ENCODE assay signal across 28 cellular contexts in the genomic region with DNA sequence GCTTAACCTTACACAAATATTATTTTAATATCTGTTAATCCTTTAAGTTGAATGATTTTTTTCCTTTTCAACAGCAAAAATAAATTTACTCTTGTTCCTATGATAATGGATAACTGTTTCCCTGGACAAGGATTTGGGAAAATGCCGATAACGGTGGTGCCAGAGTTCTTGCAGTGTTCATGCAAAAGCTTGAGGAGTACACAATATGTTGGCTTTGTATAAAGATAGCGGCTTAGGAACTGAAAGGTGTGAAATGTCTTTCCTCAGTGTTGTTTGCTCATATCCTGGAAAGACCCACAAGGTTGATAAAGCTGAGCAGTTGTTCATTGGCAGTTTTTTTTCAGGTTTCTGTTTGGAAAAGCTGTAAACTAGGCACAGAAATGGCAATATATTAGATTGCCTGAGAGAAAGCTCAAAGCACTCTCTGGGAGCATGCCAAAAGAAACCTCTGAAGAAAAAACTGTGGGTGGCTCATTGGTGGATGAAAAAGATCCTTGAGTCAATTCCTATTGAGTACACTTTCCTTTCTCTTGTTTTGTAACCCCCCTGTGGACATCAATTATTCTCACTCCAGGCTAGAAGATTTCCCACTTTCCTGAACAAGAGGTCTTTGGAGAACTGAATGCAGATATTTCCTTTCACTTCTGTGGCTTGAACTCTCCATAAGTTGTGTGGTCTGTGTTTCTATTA.
DNase-seq lines count a peak whose midpoint lies in the region; FAIRE-seq and TF ChIP-seq lines count a peak whose summit lies in the region.
"Had no signal": no experiment of that assay in that cellular context is flagged by ENCODE, and none has a peak within 500 bp of the region (broad histone marks: within the 10 kb centered on the region; RNA-seq: fewer than 3 reads in every experiment).

No MANE protein-coding gene starts in this region.

- H3K27me3 ChIP-seq in HUES48 (ENCODE audit: control insufficient read depth, insufficient read depth, low read length) (no peaks in the 10 kb centered on the region), iPS DF 6.9 (ENCODE audit: control insufficient read depth, insufficient read depth, low read length) (no peaks in the 10 kb centered on the region)
- H3K27me3 ChIP-seq: body of pancreas, colonic mucosa, foreskin keratinocyte, hepatocyte, spleen, suprapubic skin had no signal

- FAIRE-seq in kidney (lab: Jason Lieb, UNC) = no peak
- FAIRE-seq: endometrium, GM12878 had no signal

- intact Hi-C loops in kidney (cut with DNase I) = no loop called here

- H3K4me1 ChIP-seq in HUES48 (ENCODE audit: control insufficient read depth, insufficient read depth, low read length) (peaks cover 21% of the 10 kb centered on the region), iPS DF 6.9 (ENCODE audit: control insufficient read depth, insufficient read depth, low read length) (no peaks in the 10 kb centered on the region), kidney (ENCODE audit: control insufficient read depth in 1 of 2, insufficient read depth in 1 of 2, low read depth in 1 of 2, low read length in 2 of 2) (no peaks in the 10 kb centered on the region)
- H3K4me1 ChIP-seq: body of pancreas, colonic mucosa, foreskin keratinocyte, HAP-1, spleen, suprapubic skin had no signal

- H3K9ac ChIP-seq in HUES48 (ENCODE audit: low read depth, low read length) (no peak overlapping the region), kidney (ENCODE audit: low read length in 2 of 2) (no peak overlapping the region)

- H3K4me3 ChIP-seq in HUES48 (ENCODE audit: low read depth, low read length) (no peak overlapping the region), iPS DF 6.9 (ENCODE audit: low read length) (no peak overlapping the region), skeletal muscle cell (ENCODE audit: low read depth, low read length) (no peak overlapping the region), kidney (ENCODE audit: low read length in 2 of 2) (no peak overlapping the region)
- H3K4me3 ChIP-seq: body of pancreas, colonic mucosa, GM12878, HAP-1, hepatocyte, spleen, suprapubic skin had no signal

- H3K27ac ChIP-seq in HUES48 (ENCODE audit: low read depth, low read length) (peak overlapping the region; percentile 89), iPS DF 6.9 (ENCODE audit: low read length) (no peak overlapping the region), kidney (ENCODE audit: low read depth in 2 of 2, low read length in 2 of 2) (no peak overlapping the region)
- H3K27ac ChIP-seq: body of pancreas, colonic mucosa, foreskin keratinocyte, hepatocyte, spleen, suprapubic skin had no signal

- H3K9me3 ChIP-seq in HUES48 (ENCODE audit: control insufficient read depth, insufficient read depth, low read length) = no peaks in the 10 kb centered on the region
- H3K9me3 ChIP-seq in iPS DF 6.9 (ENCODE audit: control insufficient read depth, insufficient read depth, low read length) = no peaks in the 10 kb centered on the region
- H3K9me3 ChIP-seq in kidney (ENCODE audit: control insufficient read depth in 1 of 2, low read length in 2 of 2) = no peaks in the 10 kb centered on the region
- H3K9me3 ChIP-seq: body of pancreas, colonic mucosa, HAP-1, spleen, suprapubic skin had no signal

- DNase-seq in astrocyte of the hippocampus (ENCODE audit: low read depth, low spot score) (peak; percentile 67), iPS DF 6.9 (ENCODE audit: low read depth, low spot score) (peak; percentile 20), skeletal muscle cell (ENCODE audit: low read depth) (peak; percentile 44), NCI-H187 treated with DMSO at 0.1 percent for 48 hours (lab: John Stamatoyannopoulos, UW) (no peak), NCI-H2107 (lab: John Stamatoyannopoulos, UW) (no peak), kidney (no peak)
- DNase-seq in activated naive CD4-positive, alpha-beta T cell treated with anti-CD3 and anti-CD28 coated beads, Interleukin-2, amount 50 U/mL, for 16 hours = no peak
- DNase-seq: activated CD8-positive, alpha-beta T cell treated with anti-CD3 and anti-CD28 coated beads for 36 hours; activated naive CD4-positive, alpha-beta T cell treated with anti-CD3 and anti-CD28 coated beads, Interleukin-2, amount 10 ng/mL, durations not matched to agents 7 days and 5 days; activated T-cell treated with anti-CD3 and anti-CD28 coated beads, Interleukin-2, amount 50 U/mL, for 48 hours; body of pancreas; CD4-positive, CD25-positive, alpha-beta regulatory T cell; colonic mucosa; DMS153; foreskin keratinocyte; kidney glomerular epithelial cell; mammary epithelial cell; naive thymus-derived CD8-positive, alpha-beta T cell; NCI-H187; NCI-H526 treated with DMSO at 0.1 percent for 48 hours; SHP77; spleen had no signal

- no peak for TF ChIP-seq CTCF in kidney (IDR thresholded peaks at IDR 0.05; ENCODE audit: borderline replicate concordance, extremely low read depth, insufficient read depth)

- H3K36me3 ChIP-seq in HUES48 (ENCODE audit: control insufficient read depth, insufficient read depth, low read length) = no peaks in the 10 kb centered on the region
- no peaks in the 10 kb centered on the region for H3K36me3 ChIP-seq in iPS DF 6.9 (ENCODE audit: control insufficient read depth, insufficient read depth, low read length)
- H3K36me3 ChIP-seq in kidney (ENCODE audit: control insufficient read depth in 1 of 2, insufficient read depth in 2 of 2, low read length in 2 of 2) = no peaks in the 10 kb centered on the region
- H3K36me3 ChIP-seq: colonic mucosa, HAP-1, spleen, suprapubic skin had no signal

- WGBS in iPS DF 6.9 (ENCODE audit: insufficient coverage, insufficient read length) = no CpG with 5 or more reads among the region's 3 CpGs

Comparison
In these comparisons a context has a peak if more than half of its experiments do, and no peak if none do; other contexts are left out.
1. DNase-seq: peak in astrocyte of the hippocampus (single experiment), iPS DF 6.9 (single experiment) and skeletal muscle cell (single experiment); none in NCI-H187 treated with DMSO at 0.1 percent for 48 hours (single experiment), NCI-H2107 (single experiment), activated naive CD4-positive, alpha-beta T cell treated with anti-CD3 and anti-CD28 coated beads, Interleukin-2, amount 50 U/mL, for 16 hours (single experiment) and kidney (single experiment).